In the genomic region with DNA sequence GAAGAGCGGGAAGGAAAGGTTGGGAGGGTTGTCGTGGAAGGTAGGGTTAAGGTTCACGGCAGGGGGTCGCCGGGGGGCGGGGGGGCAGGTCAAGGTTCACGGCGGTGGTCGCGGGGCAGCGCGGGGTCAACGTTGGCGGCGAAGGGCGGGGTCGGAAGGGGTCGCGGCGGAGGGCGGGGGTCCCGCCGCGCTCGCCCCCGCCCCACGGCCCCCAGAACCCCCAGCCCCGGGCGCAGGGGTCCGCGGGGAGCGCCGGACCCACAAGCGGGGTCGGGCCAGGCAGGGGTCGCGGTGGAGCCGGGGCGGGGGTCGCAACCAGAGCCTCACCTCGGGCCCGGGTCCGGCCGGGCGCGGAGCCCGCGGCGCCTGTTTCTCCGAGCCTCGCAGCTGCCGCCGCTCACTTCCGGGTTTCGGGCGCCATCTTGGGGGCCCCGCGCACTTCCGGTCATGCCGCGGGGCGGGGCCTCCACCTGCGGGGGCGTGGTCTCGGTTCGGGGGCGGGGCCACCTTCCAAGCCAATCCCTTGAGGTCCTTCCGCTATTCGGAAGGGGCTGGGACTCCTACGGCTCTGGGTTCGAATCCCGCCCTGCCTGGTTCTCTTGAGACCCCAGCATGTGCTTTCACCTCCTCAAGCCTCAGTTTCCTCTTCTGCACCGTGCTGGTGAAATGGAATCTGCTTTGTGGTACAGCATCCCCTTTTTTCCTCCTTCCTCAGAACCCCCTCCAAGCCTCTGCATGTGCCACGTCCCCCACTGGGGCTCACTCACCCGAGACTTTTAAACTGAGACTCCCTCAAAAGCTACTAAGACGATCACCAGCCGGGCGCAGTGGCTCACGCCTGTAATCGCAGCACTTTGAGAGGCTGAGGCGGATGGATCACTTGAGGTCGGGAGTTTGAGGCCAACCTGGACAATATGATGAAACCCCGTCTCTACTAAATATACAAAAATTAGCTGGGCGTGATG, we compare ENCODE assay signal across 1 cellular context.
A peak's percentile ranks its signal among the peaks of the same experiment; 100 is the strongest.
TF ChIP-seq lines count a peak whose summit lies in the region.

A gene with protein sequence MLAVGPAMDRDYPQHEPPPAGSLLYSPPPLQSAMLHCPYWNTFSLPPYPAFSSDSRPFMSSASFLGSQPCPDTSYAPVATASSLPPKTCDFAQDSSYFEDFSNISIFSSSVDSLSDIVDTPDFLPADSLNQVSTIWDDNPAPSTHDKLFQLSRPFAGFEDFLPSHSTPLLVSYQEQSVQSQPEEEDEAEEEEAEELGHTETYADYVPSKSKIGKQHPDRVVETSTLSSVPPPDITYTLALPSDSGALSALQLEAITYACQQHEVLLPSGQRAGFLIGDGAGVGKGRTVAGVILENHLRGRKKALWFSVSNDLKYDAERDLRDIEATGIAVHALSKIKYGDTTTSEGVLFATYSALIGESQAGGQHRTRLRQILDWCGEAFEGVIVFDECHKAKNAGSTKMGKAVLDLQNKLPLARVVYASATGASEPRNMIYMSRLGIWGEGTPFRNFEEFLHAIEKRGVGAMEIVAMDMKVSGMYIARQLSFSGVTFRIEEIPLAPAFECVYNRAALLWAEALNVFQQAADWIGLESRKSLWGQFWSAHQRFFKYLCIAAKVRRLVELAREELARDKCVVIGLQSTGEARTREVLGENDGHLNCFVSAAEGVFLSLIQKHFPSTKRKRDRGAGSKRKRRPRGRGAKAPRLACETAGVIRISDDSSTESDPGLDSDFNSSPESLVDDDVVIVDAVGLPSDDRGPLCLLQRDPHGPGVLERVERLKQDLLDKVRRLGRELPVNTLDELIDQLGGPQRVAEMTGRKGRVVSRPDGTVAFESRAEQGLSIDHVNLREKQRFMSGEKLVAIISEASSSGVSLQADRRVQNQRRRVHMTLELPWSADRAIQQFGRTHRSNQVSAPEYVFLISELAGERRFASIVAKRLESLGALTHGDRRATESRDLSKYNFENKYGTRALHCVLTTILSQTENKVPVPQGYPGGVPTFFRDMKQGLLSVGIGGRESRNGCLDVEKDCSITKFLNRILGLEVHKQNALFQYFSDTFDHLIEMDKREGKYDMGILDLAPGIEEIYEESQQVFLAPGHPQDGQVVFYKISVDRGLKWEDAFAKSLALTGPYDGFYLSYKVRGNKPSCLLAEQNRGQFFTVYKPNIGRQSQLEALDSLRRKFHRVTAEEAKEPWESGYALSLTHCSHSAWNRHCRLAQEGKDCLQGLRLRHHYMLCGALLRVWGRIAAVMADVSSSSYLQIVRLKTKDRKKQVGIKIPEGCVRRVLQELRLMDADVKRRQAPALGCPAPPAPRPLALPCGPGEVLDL (N-terminal part only) (minus strand): TSS at position 424 of the 965 bp plus-strand sequence. CDS start 19,992 bp downstream, outside the sequence.

TF ChIP-seq in GM12878, 131 proteins besides CTCF, POLR2A, EP300 and RAD21 (continued from another document):
- TF ChIP-seq ZSCAN29 (IDR thresholded peaks at IDR 0.05) (no peak), PAX5 (IDR thresholded peaks at IDR 0.05; ENCODE audit: borderline replicate concordance, low read depth, low read length) (no peak), WRNIP1 (IDR thresholded peaks at IDR 0.05; ENCODE audit: borderline replicate concordance, low read depth, low read length) (no peak), MEF2A (IDR thresholded peaks at IDR 0.05; ENCODE audit: insufficient read depth, low read depth, low read length) (no peak), SREBF1 (IDR thresholded peaks at IDR 0.05; ENCODE audit: low read length) (no peak)
- TF ChIP-seq, protein P1, sequence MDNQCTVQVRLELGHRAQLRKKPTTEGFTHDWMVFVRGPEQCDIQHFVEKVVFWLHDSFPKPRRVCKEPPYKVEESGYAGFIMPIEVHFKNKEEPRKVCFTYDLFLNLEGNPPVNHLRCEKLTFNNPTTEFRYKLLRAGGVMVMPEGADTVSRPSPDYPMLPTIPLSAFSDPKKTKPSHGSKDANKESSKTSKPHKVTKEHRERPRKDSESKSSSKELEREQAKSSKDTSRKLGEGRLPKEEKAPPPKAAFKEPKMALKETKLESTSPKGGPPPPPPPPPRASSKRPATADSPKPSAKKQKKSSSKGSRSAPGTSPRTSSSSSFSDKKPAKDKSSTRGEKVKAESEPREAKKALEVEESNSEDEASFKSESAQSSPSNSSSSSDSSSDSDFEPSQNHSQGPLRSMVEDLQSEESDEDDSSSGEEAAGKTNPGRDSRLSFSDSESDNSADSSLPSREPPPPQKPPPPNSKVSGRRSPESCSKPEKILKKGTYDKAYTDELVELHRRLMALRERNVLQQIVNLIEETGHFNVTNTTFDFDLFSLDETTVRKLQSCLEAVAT (IDR thresholded peaks at IDR 0.05), result peak; percentile 98
- TF ChIP-seq, protein P2, sequence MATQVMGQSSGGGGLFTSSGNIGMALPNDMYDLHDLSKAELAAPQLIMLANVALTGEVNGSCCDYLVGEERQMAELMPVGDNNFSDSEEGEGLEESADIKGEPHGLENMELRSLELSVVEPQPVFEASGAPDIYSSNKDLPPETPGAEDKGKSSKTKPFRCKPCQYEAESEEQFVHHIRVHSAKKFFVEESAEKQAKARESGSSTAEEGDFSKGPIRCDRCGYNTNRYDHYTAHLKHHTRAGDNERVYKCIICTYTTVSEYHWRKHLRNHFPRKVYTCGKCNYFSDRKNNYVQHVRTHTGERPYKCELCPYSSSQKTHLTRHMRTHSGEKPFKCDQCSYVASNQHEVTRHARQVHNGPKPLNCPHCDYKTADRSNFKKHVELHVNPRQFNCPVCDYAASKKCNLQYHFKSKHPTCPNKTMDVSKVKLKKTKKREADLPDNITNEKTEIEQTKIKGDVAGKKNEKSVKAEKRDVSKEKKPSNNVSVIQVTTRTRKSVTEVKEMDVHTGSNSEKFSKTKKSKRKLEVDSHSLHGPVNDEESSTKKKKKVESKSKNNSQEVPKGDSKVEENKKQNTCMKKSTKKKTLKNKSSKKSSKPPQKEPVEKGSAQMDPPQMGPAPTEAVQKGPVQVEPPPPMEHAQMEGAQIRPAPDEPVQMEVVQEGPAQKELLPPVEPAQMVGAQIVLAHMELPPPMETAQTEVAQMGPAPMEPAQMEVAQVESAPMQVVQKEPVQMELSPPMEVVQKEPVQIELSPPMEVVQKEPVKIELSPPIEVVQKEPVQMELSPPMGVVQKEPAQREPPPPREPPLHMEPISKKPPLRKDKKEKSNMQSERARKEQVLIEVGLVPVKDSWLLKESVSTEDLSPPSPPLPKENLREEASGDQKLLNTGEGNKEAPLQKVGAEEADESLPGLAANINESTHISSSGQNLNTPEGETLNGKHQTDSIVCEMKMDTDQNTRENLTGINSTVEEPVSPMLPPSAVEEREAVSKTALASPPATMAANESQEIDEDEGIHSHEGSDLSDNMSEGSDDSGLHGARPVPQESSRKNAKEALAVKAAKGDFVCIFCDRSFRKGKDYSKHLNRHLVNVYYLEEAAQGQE (IDR thresholded peaks at IDR 0.05; ENCODE audit: low read depth, low read length), result 0 out of 2 replicates have a peak, but pooled peaks have one; percentile 49
- TF ChIP-seq, protein P3, sequence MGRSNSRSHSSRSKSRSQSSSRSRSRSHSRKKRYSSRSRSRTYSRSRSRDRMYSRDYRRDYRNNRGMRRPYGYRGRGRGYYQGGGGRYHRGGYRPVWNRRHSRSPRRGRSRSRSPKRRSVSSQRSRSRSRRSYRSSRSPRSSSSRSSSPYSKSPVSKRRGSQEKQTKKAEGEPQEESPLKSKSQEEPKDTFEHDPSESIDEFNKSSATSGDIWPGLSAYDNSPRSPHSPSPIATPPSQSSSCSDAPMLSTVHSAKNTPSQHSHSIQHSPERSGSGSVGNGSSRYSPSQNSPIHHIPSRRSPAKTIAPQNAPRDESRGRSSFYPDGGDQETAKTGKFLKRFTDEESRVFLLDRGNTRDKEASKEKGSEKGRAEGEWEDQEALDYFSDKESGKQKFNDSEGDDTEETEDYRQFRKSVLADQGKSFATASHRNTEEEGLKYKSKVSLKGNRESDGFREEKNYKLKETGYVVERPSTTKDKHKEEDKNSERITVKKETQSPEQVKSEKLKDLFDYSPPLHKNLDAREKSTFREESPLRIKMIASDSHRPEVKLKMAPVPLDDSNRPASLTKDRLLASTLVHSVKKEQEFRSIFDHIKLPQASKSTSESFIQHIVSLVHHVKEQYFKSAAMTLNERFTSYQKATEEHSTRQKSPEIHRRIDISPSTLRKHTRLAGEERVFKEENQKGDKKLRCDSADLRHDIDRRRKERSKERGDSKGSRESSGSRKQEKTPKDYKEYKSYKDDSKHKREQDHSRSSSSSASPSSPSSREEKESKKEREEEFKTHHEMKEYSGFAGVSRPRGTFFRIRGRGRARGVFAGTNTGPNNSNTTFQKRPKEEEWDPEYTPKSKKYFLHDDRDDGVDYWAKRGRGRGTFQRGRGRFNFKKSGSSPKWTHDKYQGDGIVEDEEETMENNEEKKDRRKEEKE (IDR thresholded peaks at IDR 0.05), result no peak
